8 cellular contexts compared by ENCODE assay signal in genomic region chr12:118064608-118065007, GRCh38. TPM values are rescaled to one million over a fixed set of nuclear protein-coding genes. Genes with fewer than 3 reads are reported as not detected.
DNase-seq lines count a peak whose midpoint lies in the region; ATAC-seq and TF ChIP-seq lines count a peak whose summit lies in the region.

No MANE protein-coding gene starts in this region.

- DNase-seq in AG08396 (ENCODE audit: low spot score) (peak; percentile 15), GM13976 (ENCODE audit: low spot score) (peak; percentile 53), Panc1 (ENCODE audit: low read depth, low spot score) (no peak), glutamatergic neuron (no peak), SIG-M5 (lab: John Stamatoyannopoulos, UW) (no peak), SHP77 (lab: John Stamatoyannopoulos, UW) (no peak)

- H3K27me3 Mint-ChIP-seq in glutamatergic neuron (ENCODE audit: unreplicated experiment) = peaks cover 4% of the 10 kb centered on the region

- H3K36me3 ChIP-seq in Panc1 (ENCODE audit: control insufficient read depth, insufficient read depth, low read length) = no peaks in the 10 kb centered on the region; the same call in 1 of the 2 replicates

- H3K4me1 ChIP-seq in Panc1 (ENCODE audit: control insufficient read depth, insufficient read depth, low read length) = peaks cover 27% of the 10 kb centered on the region

- intact Hi-C loops in Panc1 (cut with micrococcal nuclease; ENCODE audit: unreplicated experiment) = no loop called here

- in situ Hi-C loops in GM13976 (cut with MboI; ENCODE audit: low sequenced_read_pairs, unreplicated experiment) (no loop called here), Panc1 (cut with HindIII; ENCODE audit: low pct_unique_long_range_greater_than_20kb, low sequenced_read_pairs) (no loop called here)

- no peak overlapping the region for H3K27ac Mint-ChIP-seq in glutamatergic neuron (ENCODE audit: unreplicated experiment)

- H3K9me3 ChIP-seq in Panc1 (ENCODE audit: control insufficient read depth, insufficient read depth, low read depth, low read length) = no peaks in the 10 kb centered on the region

- H3K4me1 Mint-ChIP-seq in glutamatergic neuron (ENCODE audit: low read depth, unreplicated experiment) = peaks cover 10% of the 10 kb centered on the region

- no peaks in the 10 kb centered on the region for H3K36me3 Mint-ChIP-seq in glutamatergic neuron (ENCODE audit: unreplicated experiment)

- peak overlapping the region; percentile 97 for H3K27ac ChIP-seq in Panc1 (ENCODE audit: low read length)

- TF ChIP-seq CTCF in GM13976 (IDR thresholded peaks at IDR 0.05; ENCODE audit: borderline replicate concordance, control extremely low read depth, extremely low read depth, insufficient read depth, missing control alignments) (no peak), Panc1 (IDR thresholded peaks at IDR 0.05) (no peak; the same call in 1 of the 2 replicates), glutamatergic neuron (IDR thresholded peaks at IDR 0.05; ENCODE audit: partially characterized antibody, unreplicated experiment) (peak; percentile 31)

- BruUV-seq in Panc1 (replicated peaks; lab: Mats Ljungman, UMichigan) = no TSS peak

- CTCF ChIA-PET in Panc1 (lab: Charles Lee) = interaction anchor here (1.3 kb wide), 1 partner anchor 10 kb away, joined by 4 read pairs; no protein-coding TSS in a partner anchor

- no peak overlapping the region for H3K4me3 ChIP-seq in Panc1 (ENCODE audit: low read depth in 2 of 2, low read length in 2 of 2)

- POLR2A ChIA-PET in Panc1 (lab: Charles Lee) = interaction anchor here (0.8 kb wide), 1 partner anchor 48 kb away, joined by 8 read pairs; the partner anchor contains the start of gene RFC5

- no peak overlapping the region for H3K4me3 Mint-ChIP-seq in glutamatergic neuron (ENCODE audit: unreplicated experiment)

- ATAC-seq in Panc1 = no peak
- ATAC-seq in GM21529 (IDR thresholded peaks at IDR 0.05; ENCODE audit: unreplicated experiment) = no peak
- ATAC-seq in GM21526 (IDR thresholded peaks at IDR 0.05; ENCODE audit: low FRiP score, unreplicated experiment) = no peak

- peaks cover 3% of the 10 kb centered on the region for H3K9me3 Mint-ChIP-seq in glutamatergic neuron (ENCODE audit: unreplicated experiment)

- H3K27me3 ChIP-seq in Panc1 (ENCODE audit: control insufficient read depth, insufficient read depth, low read length) = no peaks in the 10 kb centered on the region

RNA-seq across cellular contexts. Expression of gene WSB2, which starts 3.6 kb away (rescaled TPM):
- total RNA-seq in Panc1 (2021; ENCODE audit: unreplicated experiment) (193 TPM), glutamatergic neuron (ENCODE audit: unreplicated experiment) (76.4 TPM)
- 134 TPM for polyA plus RNA-seq in Panc1 (2012; ENCODE audit: insufficient read length)

RNA-seq across cellular contexts. Expression of gene VSIG10, which starts 39.2 kb away (rescaled TPM):
- 56.2 TPM for total RNA-seq in Panc1 (2021; ENCODE audit: unreplicated experiment)
- 27.8 TPM for polyA plus RNA-seq in Panc1 (2012; ENCODE audit: insufficient read length)
- total RNA-seq in glutamatergic neuron (ENCODE audit: unreplicated experiment) = 13.3 TPM

RNA-seq across cellular contexts. Expression of gene RFC5, which starts 48.1 kb away (rescaled TPM):
- total RNA-seq in Panc1 (2021; ENCODE audit: unreplicated experiment) (25.0 TPM), glutamatergic neuron (ENCODE audit: unreplicated experiment) (8.4 TPM)
- polyA plus RNA-seq in Panc1 (2012; ENCODE audit: insufficient read length) = 18.0 TPM

Comparison
In these comparisons a context has a peak if more than half of its experiments do, and no peak if none do; other contexts are left out.
1. DNase-seq: peak in AG08396 (single experiment) and GM13976 (single experiment); none in Panc1 (single experiment), glutamatergic neuron (single experiment), SIG-M5 (single experiment) and SHP77 (0 of 2).